In genomic region chr2:134934641-134935040, GRCh38 we compare ENCODE assay signal across 14 cellular contexts. TPM values are rescaled to one million over a fixed set of nuclear protein-coding genes. Genes with fewer than 3 reads are reported as not detected.
DNase-seq lines count a peak whose midpoint lies in the region; ATAC-seq and TF ChIP-seq lines count a peak whose summit lies in the region.
"Had no signal": no experiment of that assay in that cellular context is flagged by ENCODE, and none has a peak within 500 bp of the region (broad histone marks: within the 10 kb centered on the region; RNA-seq: fewer than 3 reads in every experiment).

No MANE protein-coding gene starts in this region.

- CTCF ChIA-PET in SK-N-SH (lab: Yijun Ruan, JAX), result no interaction called here

- H4K20me1 ChIP-seq in SK-N-SH (ENCODE audit: insufficient read depth), result peaks cover 80% of the 10 kb centered on the region

- TF ChIP-seq CTCF in SK-N-SH (IDR thresholded peaks at IDR 0.05) (no peak), NB4 (IDR thresholded peaks at IDR 0.05; ENCODE audit: low read depth, low read length) (no peak), parathyroid adenoma (IDR thresholded peaks at IDR 0.05) (no peak)

- peaks cover 9% of the 10 kb centered on the region for H3F3A ChIP-seq in SK-N-SH (replicated peaks; ENCODE audit: insufficient read depth)

- H3K9me3 ChIP-seq in SK-N-SH, result no peaks in the 10 kb centered on the region
- no peaks in the 10 kb centered on the region for H3K9me3 ChIP-seq in parathyroid adenoma (ENCODE audit: control insufficient read depth, low read length)
- H3K9me3 ChIP-seq: transverse colon had no signal

- H3K9ac ChIP-seq in SK-N-SH (no peak overlapping the region), parathyroid adenoma (no peak overlapping the region)

- 61% methylated on average over 1 of the region's 1 CpG for WGBS in SK-N-SH (ENCODE audit: low lambda C conversion rate)

- H3K4me1 ChIP-seq in SK-N-SH (ENCODE audit: control insufficient read depth in 1 of 2, insufficient read depth in 2 of 2, low read depth in 1 of 2, low read length in 1 of 2) (peaks cover 0 to 16% of the 10 kb centered on the region in 2 experiments; a peak in 2 of 4 replicates), parathyroid adenoma (peaks cover 19% of the 10 kb centered on the region)

- H3K4me3 ChIP-seq in SK-N-SH (ENCODE audit: low read depth in 2 of 2, low read length in 1 of 2) (no peak overlapping the region), NB4 (ENCODE audit: low read depth, low read length) (no peak overlapping the region), parathyroid adenoma (ENCODE audit: low read depth, low read length) (peak overlapping the region; percentile 5)
- H3K4me3 ChIP-seq: K562, skin epidermis, transverse colon had no signal

- H3K4me2 ChIP-seq in SK-N-SH (0 out of 2 replicates have a peak overlapping the region, but pooled peaks have one; percentile 3), parathyroid adenoma (ENCODE audit: low read length) (peak overlapping the region; percentile 16)

- no peak for TF ChIP-seq RAD21 in SK-N-SH (IDR thresholded peaks at IDR 0.05; ENCODE audit: low read length)

- DNase-seq in SK-N-SH (no peak), NB4 (ENCODE audit: low read depth) (peak; percentile 25), dermis blood vessel endothelial cell (peak; percentile 12), SIG-M5 (lab: John Stamatoyannopoulos, UW) (no peak)
- no peak for DNase-seq in stimulated activated CD4-positive, alpha-beta T cell treated with anti-CD3 and anti-CD28 coated beads, Interleukin-4, amount 100 ng/mL, for 4 hours
- DNase-seq: ACHN, erythroblast, NCI-H2081 treated with DMSO at 0.1 percent for 48 hours, transverse colon had no signal

- POLR2A ChIA-PET in SK-N-SH (lab: Yijun Ruan, JAX), result no interaction called here

- TF ChIP-seq EP300 in SK-N-SH (IDR thresholded peaks at IDR 0.05; ENCODE audit: borderline replicate concordance in 1 of 2, low read depth in 1 of 2, low read length in 1 of 2), result no peak

- H3K9me2 ChIP-seq in SK-N-SH, result no peaks in the 10 kb centered on the region

- no peak for ATAC-seq in SK-N-SH treated with all-trans-retinoic acid at 6 μM for 48 hours
- ATAC-seq in HG03571 (IDR thresholded peaks at IDR 0.05; ENCODE audit: unreplicated experiment), result no peak

- H2AFZ ChIP-seq in SK-N-SH (ENCODE audit: low read depth) (no peak overlapping the region), parathyroid adenoma (no peak overlapping the region)

- no peak for TF ChIP-seq POLR2A in NB4 (IDR thresholded peaks at IDR 0.05; ENCODE audit: extremely low read depth, insufficient read length)

- H3K36me3 ChIP-seq in SK-N-SH (replicated peaks in 1 of 2; ENCODE audit: control insufficient read depth in 1 of 2, insufficient read depth in 2 of 2, low read length in 1 of 2) (peaks cover 43 to 64% of the 10 kb centered on the region in 2 experiments), parathyroid adenoma (ENCODE audit: control insufficient read depth, insufficient read depth, low read length) (no peaks in the 10 kb centered on the region)

- peaks cover 99% of the 10 kb centered on the region for H3K79me2 ChIP-seq in SK-N-SH (ENCODE audit: insufficient read depth)
- H3K79me2 ChIP-seq in parathyroid adenoma, result peaks cover 21% of the 10 kb centered on the region

- H3K27ac ChIP-seq in SK-N-SH (ENCODE audit: low read depth in 2 of 2, low read length in 1 of 2) (no peak overlapping the region), parathyroid adenoma (no peak overlapping the region)
- H3K27ac ChIP-seq: skin epidermis, transverse colon had no signal

- no peaks in the 10 kb centered on the region for H3K27me3 ChIP-seq in SK-N-SH (ENCODE audit: insufficient read depth)
- H3K27me3 ChIP-seq in parathyroid adenoma (ENCODE audit: control insufficient read depth, insufficient read depth, low read length), result no peaks in the 10 kb centered on the region
- H3K27me3 ChIP-seq: transverse colon had no signal

TF ChIP-seq in SK-N-SH, 30 proteins besides CTCF, POLR2A, EP300 and RAD21:
- TF ChIP-seq EZH2phosphoT487 (IDR thresholded peaks at IDR 0.05; ENCODE audit: borderline replicate concordance, low read depth), result no peak
- TF ChIP-seq POLR2AphosphoS5 (IDR thresholded peaks at IDR 0.05; ENCODE audit: low read depth, low read length), result no peak
- TF ChIP-seq ZBTB33 (IDR thresholded peaks at IDR 0.05; ENCODE audit: borderline replicate concordance, low read depth), result no peak

TF ChIP-seq in SK-N-SH treated with all-trans-retinoic acid at 6 μM for 48 hours, 23 proteins besides CTCF, POLR2A, EP300 and RAD21:
- TF ChIP-seq, protein P1, sequence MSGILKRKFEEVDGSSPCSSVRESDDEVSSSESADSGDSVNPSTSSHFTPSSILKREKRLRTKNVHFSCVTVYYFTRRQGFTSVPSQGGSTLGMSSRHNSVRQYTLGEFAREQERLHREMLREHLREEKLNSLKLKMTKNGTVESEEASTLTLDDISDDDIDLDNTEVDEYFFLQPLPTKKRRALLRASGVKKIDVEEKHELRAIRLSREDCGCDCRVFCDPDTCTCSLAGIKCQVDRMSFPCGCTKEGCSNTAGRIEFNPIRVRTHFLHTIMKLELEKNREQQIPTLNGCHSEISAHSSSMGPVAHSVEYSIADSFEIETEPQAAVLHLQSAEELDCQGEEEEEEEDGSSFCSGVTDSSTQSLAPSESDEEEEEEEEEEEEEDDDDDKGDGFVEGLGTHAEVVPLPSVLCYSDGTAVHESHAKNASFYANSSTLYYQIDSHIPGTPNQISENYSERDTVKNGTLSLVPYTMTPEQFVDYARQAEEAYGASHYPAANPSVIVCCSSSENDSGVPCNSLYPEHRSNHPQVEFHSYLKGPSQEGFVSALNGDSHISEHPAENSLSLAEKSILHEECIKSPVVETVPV (CRISPR knock-in tag; IDR thresholded peaks at IDR 0.05), result no peak
- no peak for TF ChIP-seq SNAI2 (CRISPR knock-in tag; IDR thresholded peaks at IDR 0.05)
- no peak for TF ChIP-seq TCF4 (CRISPR knock-in tag; IDR thresholded peaks at IDR 0.05; ENCODE audit: borderline replicate concordance)
- no peak for TF ChIP-seq ARNTL (CRISPR knock-in tag; IDR thresholded peaks at IDR 0.05; ENCODE audit: borderline replicate concordance, low read depth)
- TF ChIP-seq, protein P2, sequence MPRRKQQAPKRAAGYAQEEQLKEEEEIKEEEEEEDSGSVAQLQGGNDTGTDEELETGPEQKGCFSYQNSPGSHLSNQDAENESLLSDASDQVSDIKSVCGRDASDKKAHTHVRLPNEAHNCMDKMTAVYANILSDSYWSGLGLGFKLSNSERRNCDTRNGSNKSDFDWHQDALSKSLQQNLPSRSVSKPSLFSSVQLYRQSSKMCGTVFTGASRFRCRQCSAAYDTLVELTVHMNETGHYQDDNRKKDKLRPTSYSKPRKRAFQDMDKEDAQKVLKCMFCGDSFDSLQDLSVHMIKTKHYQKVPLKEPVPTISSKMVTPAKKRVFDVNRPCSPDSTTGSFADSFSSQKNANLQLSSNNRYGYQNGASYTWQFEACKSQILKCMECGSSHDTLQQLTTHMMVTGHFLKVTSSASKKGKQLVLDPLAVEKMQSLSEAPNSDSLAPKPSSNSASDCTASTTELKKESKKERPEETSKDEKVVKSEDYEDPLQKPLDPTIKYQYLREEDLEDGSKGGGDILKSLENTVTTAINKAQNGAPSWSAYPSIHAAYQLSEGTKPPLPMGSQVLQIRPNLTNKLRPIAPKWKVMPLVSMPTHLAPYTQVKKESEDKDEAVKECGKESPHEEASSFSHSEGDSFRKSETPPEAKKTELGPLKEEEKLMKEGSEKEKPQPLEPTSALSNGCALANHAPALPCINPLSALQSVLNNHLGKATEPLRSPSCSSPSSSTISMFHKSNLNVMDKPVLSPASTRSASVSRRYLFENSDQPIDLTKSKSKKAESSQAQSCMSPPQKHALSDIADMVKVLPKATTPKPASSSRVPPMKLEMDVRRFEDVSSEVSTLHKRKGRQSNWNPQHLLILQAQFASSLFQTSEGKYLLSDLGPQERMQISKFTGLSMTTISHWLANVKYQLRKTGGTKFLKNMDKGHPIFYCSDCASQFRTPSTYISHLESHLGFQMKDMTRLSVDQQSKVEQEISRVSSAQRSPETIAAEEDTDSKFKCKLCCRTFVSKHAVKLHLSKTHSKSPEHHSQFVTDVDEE (CRISPR knock-in tag; IDR thresholded peaks at IDR 0.05), result no peak
- TF ChIP-seq POU6F1 (CRISPR knock-in tag; IDR thresholded peaks at IDR 0.05; ENCODE audit: borderline replicate concordance, low read depth), result no peak
- TF ChIP-seq RARB (CRISPR knock-in tag; IDR thresholded peaks at IDR 0.05), result no peak
- no peak for TF ChIP-seq BACH2 (CRISPR knock-in tag; IDR thresholded peaks at IDR 0.05; ENCODE audit: borderline replicate concordance)
- no peak for TF ChIP-seq ZC3H10 (CRISPR knock-in tag; IDR thresholded peaks at IDR 0.05)
- no peak for TF ChIP-seq ZNF8 (CRISPR knock-in tag; IDR thresholded peaks at IDR 0.05)
- no peak for TF ChIP-seq ZNF70 (CRISPR knock-in tag; IDR thresholded peaks at IDR 0.05)

RNA-seq across cellular contexts. Expression of gene CCNT2, which starts 16.0 kb away (rescaled TPM):
- 5.3 and 7.2 TPM in 2 replicates for polyA plus RNA-seq in SK-N-SH (2012; rRNA removed)
- polyA plus RNA-seq in SK-N-SH (2012; cell fraction: cytosol; rRNA removed), result 4.5 and 4.8 TPM in 2 replicates
- 18.7 and 30.0 TPM in 2 replicates for polyA plus RNA-seq in SK-N-SH (2012; cell fraction: nucleus; rRNA removed)
- 32.6 and 35.1 TPM in 2 replicates for total RNA-seq in dermis blood vessel endothelial cell

Comparison
In these comparisons a context has a peak if more than half of its experiments do, and no peak if none do; other contexts are left out.
1. DNase-seq: peak in NB4 (single experiment) and dermis blood vessel endothelial cell (single experiment); none in SK-N-SH (single experiment), stimulated activated CD4-positive, alpha-beta T cell treated with anti-CD3 and anti-CD28 coated beads, Interleukin-4, amount 100 ng/mL, for 4 hours (0 of 2) and SIG-M5 (single experiment).